ENCODE assay signal across 8 cellular contexts in the genomic region with DNA sequence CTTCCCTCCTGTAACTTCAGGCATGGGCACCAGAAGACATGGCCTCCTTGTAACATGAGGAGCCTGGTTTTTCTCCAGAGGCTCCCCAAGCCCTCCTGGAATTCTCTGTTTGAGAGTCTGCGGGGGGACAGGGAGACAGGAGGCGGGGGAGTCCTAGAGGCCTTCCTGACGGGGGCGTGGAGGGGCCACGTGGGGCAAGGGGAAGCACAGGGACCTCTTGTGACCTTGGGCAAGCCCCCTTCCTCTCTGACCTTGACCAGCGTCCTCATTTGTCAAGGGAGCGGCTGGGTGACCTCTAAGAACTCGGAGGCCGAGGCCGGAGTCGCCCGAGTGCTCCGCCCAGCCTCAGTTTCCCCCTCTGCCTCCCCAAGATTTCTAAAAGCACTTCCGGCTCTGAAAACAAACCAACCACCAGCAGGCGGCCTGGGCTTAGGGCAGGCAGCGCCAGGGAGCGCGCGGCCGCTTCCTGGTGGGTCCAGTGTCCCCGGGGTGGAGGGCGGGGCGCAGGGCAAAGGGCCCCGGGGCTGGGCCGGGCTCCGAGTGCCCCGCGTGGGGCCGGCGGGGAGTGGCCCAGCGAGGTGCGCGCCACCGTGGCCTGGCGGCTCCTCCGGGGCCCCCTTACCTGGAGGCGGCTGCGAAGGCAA. TPM values are rescaled to one million over a fixed set of nuclear protein-coding genes. Genes with fewer than 3 reads are reported as not detected.
DNase-seq lines count a peak whose midpoint lies in the region; ATAC-seq and TF ChIP-seq lines count a peak whose summit lies in the region.

No MANE protein-coding gene starts in this region.

- no peak for TF ChIP-seq POLR2A in stomach (IDR thresholded peaks at IDR 0.05)

- peak; percentile 58 for DNase-seq in DMS53 treated with DMSO at 0.1 percent for 48 hours (lab: John Stamatoyannopoulos, UW; ENCODE audit: unreplicated experiment)
- peak; percentile 29 for DNase-seq in NCI-H2029 treated with DMSO at 0.1 percent for 48 hours (lab: John Stamatoyannopoulos, UW)
- DNase-seq in activated CD8-positive, alpha-beta memory T cell treated with anti-CD3 and anti-CD28 coated beads for 4 hours (ENCODE audit: low read depth in 2 of 2), result peak; percentile 3 to 19
- peak; percentile 28 for DNase-seq in epithelial cell of esophagus (ENCODE audit: low read depth)
- peak; percentile 24 to 71 (median 44) for DNase-seq in naive thymus-derived CD8-positive, alpha-beta T cell
- DNase-seq in stomach, result peak; percentile 84

- H3K27ac ChIP-seq in stomach, result peak overlapping the region; percentile 91 to 96 (median 94)

- peak overlapping the region; percentile 89 to 93 (median 91) for H3K27ac Mint-ChIP-seq in naive thymus-derived CD8-positive, alpha-beta T cell

- no peaks in the 10 kb centered on the region for H3K9me3 ChIP-seq in stomach

- TF ChIP-seq CTCF in epithelial cell of esophagus (IDR thresholded peaks at IDR 0.05; ENCODE audit: insufficient read depth, low read depth, low read length, missing control alignments), result peak; percentile 41
- peak in 4 of 7 experiments; percentile 18 to 43 (median 33) for TF ChIP-seq CTCF in stomach (IDR thresholded peaks at IDR 0.05)

- H3K4me1 Mint-ChIP-seq in naive thymus-derived CD8-positive, alpha-beta T cell, result peaks cover 7 to 41% (median 33%) of the 10 kb centered on the region in 4 donors

- peaks cover 6 to 29% (median 21%) of the 10 kb centered on the region in 4 donors for H3K4me1 ChIP-seq in stomach

- POLR2A ChIA-PET in naive thymus-derived CD8-positive, alpha-beta T cell (lab: Charles Lee), result no interaction called here

- TF ChIP-seq EP300 in stomach (IDR thresholded peaks at IDR 0.05), result no peak

- intact Hi-C loops in stomach (cut with DNase I; ENCODE audit: low total_unique reads), result no loop called here

- ATAC-seq in GM21825 (IDR thresholded peaks at IDR 0.05; ENCODE audit: unreplicated experiment), result peak; percentile 50
- ATAC-seq in naive thymus-derived CD8-positive, alpha-beta T cell, result peak; percentile 67 to 84
- no peak for ATAC-seq in GM18861 (IDR thresholded peaks at IDR 0.05; ENCODE audit: unreplicated experiment)

- no peaks in the 10 kb centered on the region for H3K27me3 Mint-ChIP-seq in naive thymus-derived CD8-positive, alpha-beta T cell

- no peaks in the 10 kb centered on the region for H3K9me3 Mint-ChIP-seq in naive thymus-derived CD8-positive, alpha-beta T cell

- H3K27me3 ChIP-seq in stomach, result no peaks in the 10 kb centered on the region

- H3K36me3 ChIP-seq in stomach, result peaks cover 0 to 14% (median 12%) of the 10 kb centered on the region in 4 donors

- peak overlapping the region; percentile 78 to 90 (median 83) for H3K4me3 Mint-ChIP-seq in naive thymus-derived CD8-positive, alpha-beta T cell

- peaks cover 4 to 8% (median 5%) of the 10 kb centered on the region in 3 donors for H3K36me3 Mint-ChIP-seq in naive thymus-derived CD8-positive, alpha-beta T cell

- WGBS in stomach, 5 donors, result 0 to 2% (median 1%) methylated on average over 14 to 38 of the region's 38 CpGs

- H3K4me3 ChIP-seq in epithelial cell of esophagus (ENCODE audit: low read length) (peak overlapping the region; percentile 52), stomach (peak overlapping the region; percentile 71 to 83 (median 73))

RNA-seq across cellular contexts. Expression of gene TMCO4, which starts 0.4 kb away (rescaled TPM):
- 10 to 100 TPM; 16.4 to 17.5 TPM for total RNA-seq in naive thymus-derived CD8-positive, alpha-beta T cell
- polyA plus RNA-seq in naive thymus-derived CD8-positive, alpha-beta T cell, result 10 to 100 TPM in 2 of 3 donors, 1 to 10 TPM in 1; 7.7 to 15.3 (median 10.5) TPM
- total RNA-seq in stomach, result 100 to 1,000 TPM in 2 of 5 donors, 10 to 100 TPM in 2, 1 to 10 TPM in 1; 5.3 to 326 (median 35.2) TPM
- 10 to 100 TPM; 16.7 to 27.4 (median 20.9) TPM for polyA plus RNA-seq in stomach

RNA-seq across cellular contexts. Expression of gene RNF186, which starts 15.7 kb away (rescaled TPM):
- not detected for total RNA-seq in naive thymus-derived CD8-positive, alpha-beta T cell
- not detected for polyA plus RNA-seq in naive thymus-derived CD8-positive, alpha-beta T cell
- total RNA-seq in stomach, result 100 to 1,000 TPM in 1 of 5 donors, not detected in 4; 117 TPM
- polyA plus RNA-seq in stomach, result under 1 TPM in 1 of 3 donors, not detected in 2; 0.62 TPM

Comparison
In these comparisons a context has a peak if more than half of its experiments do, and no peak if none do; other contexts are left out.
1. DNase-seq: peak in every context shown above with its lines; median percentile 84 in stomach; 58 in DMS53 treated with DMSO at 0.1 percent for 48 hours; 44 in naive thymus-derived CD8-positive, alpha-beta T cell; 29 in NCI-H2029 treated with DMSO at 0.1 percent for 48 hours; 28 in epithelial cell of esophagus; 11 in activated CD8-positive, alpha-beta memory T cell treated with anti-CD3 and anti-CD28 coated beads for 4 hours.